Comparison of ENCODE assay signal across 21 cellular contexts in genomic region chr10:133420579-133420978, GRCh38. TPM values are rescaled to one million over a fixed set of nuclear protein-coding genes. Genes with fewer than 3 reads are reported as not detected.
"Had no signal": no experiment of that assay in that cellular context is flagged by ENCODE, and none has a peak within 500 bp of the region (broad histone marks: within the 10 kb centered on the region; RNA-seq: fewer than 3 reads in every experiment).

No MANE protein-coding gene starts in this region.

- H3K27ac ChIP-seq: coronary artery, heart left ventricle, neural progenitor cell, testis, tibial nerve, upper lobe of right lung, vagina had no signal

- H3K9me3 Mint-ChIP-seq: natural killer cell had no signal

- H3K9ac ChIP-seq: neural progenitor cell had no signal

- H3K36me3 Mint-ChIP-seq: natural killer cell had no signal

- H3K9me3 ChIP-seq: heart left ventricle, mucosa of descending colon, testis, tibial nerve, upper lobe of right lung, vagina had no signal

- H3K4me1 Mint-ChIP-seq: neural progenitor cell had no signal

- DNase-seq: effector CD4-positive, alpha-beta T cell; heart left ventricle; hippocampal formation; mucosa of descending colon; natural killer cell; nucleus accumbens; stimulated activated CD4-positive, alpha-beta T cell treated with anti-CD3 and anti-CD28 coated beads, Interleukin-4, amount 100 ng/mL, for 1 hour; stimulated activated naive B cell treated with anti-CD40 and anti-IgM and Interleukin-4, amounts not matched to agents 10 μg/mL and 1 μg/mL and 100 μg/mL, for 72 hours; stimulated activated naive CD8-positive, alpha-beta T cell treated with anti-CD3 and anti-CD28 coated beads, Interleukin-15, amount 100 ng/mL, for 72 hours; testis; upper lobe of right lung had no signal

- H3K4me3 ChIP-seq: coronary artery, heart left ventricle, mucosa of descending colon, neural progenitor cell, testis, tibial nerve, upper lobe of right lung, vagina had no signal

- ATAC-seq: heart left ventricle; mucosa of descending colon; natural killer cell; stimulated activated naive B cell treated with anti-CD40 and anti-IgM and Interleukin-4, amounts not matched to agents 10 μg/mL and 1 μg/mL and 100 μg/mL, for 72 hours; stimulated activated naive CD8-positive, alpha-beta T cell treated with anti-CD3 and anti-CD28 coated beads, Interleukin-15, amount 100 ng/mL, for 72 hours; upper lobe of right lung had no signal

- FAIRE-seq: frontal cortex had no signal

- H2AFZ ChIP-seq: neural progenitor cell had no signal

- H3K4me1 ChIP-seq: neural progenitor cell, testis, upper lobe of right lung, vagina had no signal

- H3K36me3 ChIP-seq: neural progenitor cell had no signal

- H3K27ac Mint-ChIP-seq: natural killer cell, neural progenitor cell had no signal

- H3K4me2 ChIP-seq: neural progenitor cell had no signal

- H3K27me3 Mint-ChIP-seq: stimulated activated naive B cell treated with anti-CD40 and anti-IgM and Interleukin-4, amounts not matched to agents 10 μg/mL and 1 μg/mL and 100 μg/mL, for 72 hours had no signal

- H3K4me3 Mint-ChIP-seq: natural killer cell; neural progenitor cell; stimulated activated naive B cell treated with anti-CD40 and anti-IgM and Interleukin-4, amounts not matched to agents 10 μg/mL and 1 μg/mL and 100 μg/mL, for 72 hours; stimulated activated naive CD8-positive, alpha-beta T cell treated with anti-CD3 and anti-CD28 coated beads, Interleukin-15, amount 100 ng/mL, for 72 hours had no signal

- H3K27me3 ChIP-seq: testis, vagina had no signal

RNA-seq across cellular contexts. Expression of gene SPRN, which starts 3.8 kb away (rescaled TPM):
- total RNA-seq: dermis microvascular lymphatic vessel endothelial cell, liver, natural killer cell, pulmonary artery endothelial cell, subcutaneous adipose tissue, tibial nerve, upper lobe of right lung, vagina had no signal

RNA-seq across cellular contexts. Expression of gene SCART1, which starts 33.2 kb away (rescaled TPM):
- total RNA-seq: kidney epithelial cell had no signal
